ENCODE assay signal across 15 cellular contexts in the genomic region with DNA sequence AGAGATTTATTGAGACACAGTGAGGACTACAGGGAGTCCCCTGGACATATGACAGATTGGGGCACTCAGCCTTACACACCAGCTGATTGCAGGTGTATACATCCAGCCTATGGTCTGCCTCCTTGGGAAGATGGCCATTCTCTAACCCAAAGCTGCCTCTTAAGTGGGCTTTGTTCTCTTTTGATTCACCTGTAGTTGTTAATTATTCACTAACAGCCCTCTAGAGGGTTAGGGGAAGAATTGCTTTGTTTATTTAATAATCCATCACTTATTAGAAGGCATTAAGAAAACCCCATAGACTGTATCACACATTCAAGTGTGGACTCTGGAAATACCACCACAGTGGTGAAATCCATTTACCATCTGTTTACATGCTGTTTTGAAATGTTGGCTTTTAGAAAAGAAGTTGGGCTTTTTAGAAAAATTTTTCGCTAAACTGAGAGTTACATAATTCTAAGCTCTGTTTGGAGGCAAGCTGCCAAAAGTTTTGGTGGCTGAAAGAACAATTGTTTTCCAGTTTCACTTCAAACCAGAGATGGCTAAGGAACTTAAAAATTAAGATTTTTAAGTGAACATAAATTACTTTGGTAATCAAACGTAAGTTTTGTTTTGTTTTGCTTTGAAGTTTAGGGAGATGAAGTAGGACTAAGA.
A peak's percentile ranks its signal among the peaks of the same experiment; 100 is the strongest.
DNase-seq lines count a peak whose midpoint lies in the region; ATAC-seq, FAIRE-seq and TF ChIP-seq lines count a peak whose summit lies in the region.
"Had no signal": no experiment of that assay in that cellular context is flagged by ENCODE, and none has a peak within 500 bp of the region (broad histone marks: within the 10 kb centered on the region; RNA-seq: fewer than 3 reads in every experiment).

No MANE protein-coding gene starts in this region.

- H3K4me1 ChIP-seq in vagina, result no peaks in the 10 kb centered on the region

- H3K27ac ChIP-seq in vagina, result no peak overlapping the region
- H3K27ac ChIP-seq: HL-60 had no signal

- no peaks in the 10 kb centered on the region for H3K36me3 ChIP-seq in vagina

- no peak for TF ChIP-seq CTCF in vagina (IDR thresholded peaks at IDR 0.05)

- no peak for TF ChIP-seq POLR2A in vagina (IDR thresholded peaks at IDR 0.05)
- TF ChIP-seq POLR2A in GM12891 (IDR thresholded peaks at IDR 0.05; ENCODE audit: low read depth, low read length), result no peak

- peak; percentile 42 for ATAC-seq in HG02759 (IDR thresholded peaks at IDR 0.05; ENCODE audit: unreplicated experiment)
- no peak for ATAC-seq in HG02588 (IDR thresholded peaks at IDR 0.05; ENCODE audit: unreplicated experiment)
- no peak for ATAC-seq in HG03342 (IDR thresholded peaks at IDR 0.05; ENCODE audit: unreplicated experiment)
- ATAC-seq: CD8-positive, alpha-beta T cell had no signal

- H3K9me3 ChIP-seq in vagina, result no peaks in the 10 kb centered on the region

- intact Hi-C loops in vagina (cut with DNase I), result loop anchor here (5.0 kb wide), 1 partner anchor 1134 kb away; no protein-coding TSS in a partner anchor

- H3K27me3 ChIP-seq in vagina, result no peaks in the 10 kb centered on the region

- DNase-seq in DMS53 (lab: John Stamatoyannopoulos, UW) (peak; percentile 62), cerebellar cortex (ENCODE audit: low spot score) (peak; percentile 5), renal cortical epithelial cell (ENCODE audit: low read depth) (peak; percentile 4), vagina (ENCODE audit: extremely low spot score in 2 of 2) (no peak), GM12891 (ENCODE audit: insufficient read length, low spot score) (no peak)
- DNase-seq: CD8-positive, alpha-beta T cell; NCI-H1092; NCI-H187; NCI-H510A had no signal

- FAIRE-seq in GM12891 (lab: Jason Lieb, UNC), result no peak
- FAIRE-seq: H54, RCC 7860 had no signal

- no peak overlapping the region for H3K4me3 ChIP-seq in vagina

TF ChIP-seq in GM12891, 5 proteins besides CTCF, POLR2A, EP300 and RAD21:
- TF ChIP-seq PAX5 (IDR thresholded peaks at IDR 0.05; ENCODE audit: insufficient read depth, low read length, severe bottlenecking) (no peak), SPI1 (IDR thresholded peaks at IDR 0.05; ENCODE audit: low read depth, low read length) (no peak), TAF1 (IDR thresholded peaks at IDR 0.05; ENCODE audit: low read depth, low read length) (no peak), POLR2AphosphoS5 (IDR thresholded peaks at IDR 0.05; ENCODE audit: low read depth, low read length) (no peak), POU2F2 (IDR thresholded peaks at IDR 0.05; ENCODE audit: low read depth, low read length) (no peak)

Comparison
In these comparisons a context has a peak if more than half of its experiments do, and no peak if none do; other contexts are left out.
1. DNase-seq: peak in DMS53 (single experiment), cerebellar cortex (single experiment) and renal cortical epithelial cell (single experiment); none in vagina (0 of 2) and GM12891 (single experiment).